Comparison of ENCODE assay signal across 1 cellular context in the genomic region with DNA sequence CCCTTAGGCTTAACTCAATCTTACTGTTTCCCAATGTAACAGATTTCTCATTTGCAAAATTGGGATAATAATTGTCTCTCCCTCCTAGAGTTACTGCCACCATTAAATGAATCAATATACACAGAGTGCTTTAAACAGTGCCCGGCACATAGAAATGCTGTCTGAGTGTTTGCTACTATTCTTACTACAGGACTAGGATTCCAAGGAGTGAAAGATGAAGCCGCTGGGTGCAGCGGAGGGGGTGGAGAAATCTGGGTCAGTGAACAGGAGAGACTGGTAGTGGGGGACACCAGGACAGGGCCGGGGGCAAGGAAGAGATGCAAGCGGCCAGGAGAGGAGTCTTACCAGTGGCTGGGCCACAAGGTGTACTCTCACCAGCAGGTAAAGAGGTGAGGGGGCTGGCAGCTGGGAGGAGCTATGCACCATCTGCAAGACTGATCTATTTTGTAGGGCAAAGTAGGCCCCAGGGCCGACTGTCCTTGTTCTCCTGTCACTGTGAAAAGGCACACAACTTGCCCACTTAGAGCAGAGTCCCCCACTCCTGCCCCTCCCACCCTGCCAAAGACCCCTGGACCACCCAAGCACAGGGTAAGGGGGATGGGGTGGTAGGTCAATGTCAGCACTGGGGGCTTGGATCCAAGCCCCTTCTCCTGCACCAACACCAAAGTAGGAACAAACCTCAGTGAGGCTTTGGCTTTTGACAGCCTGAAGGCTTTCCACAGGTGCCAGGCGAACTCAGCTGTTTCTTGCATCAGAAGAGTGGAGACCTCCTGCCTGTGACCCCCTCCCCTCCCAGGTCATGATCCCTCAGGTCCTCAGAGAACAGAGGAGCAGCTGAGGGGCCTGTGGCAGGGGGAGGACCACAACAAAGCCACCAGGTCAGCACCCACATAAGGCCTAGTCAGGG.
TF ChIP-seq lines count a peak whose summit lies in the region.

No MANE protein-coding gene starts in this region.

TF ChIP-seq in H1, 55 proteins besides CTCF, POLR2A, EP300 and RAD21:
- TF ChIP-seq JUND (IDR thresholded peaks at IDR 0.05; ENCODE audit: low read length) (no peak), KDM1A (IDR thresholded peaks at IDR 0.05; ENCODE audit: borderline replicate concordance, low read length) (no peak), RXRA (IDR thresholded peaks at IDR 0.05; ENCODE audit: insufficient read depth, low read depth, low read length) (no peak), ASH2L (IDR thresholded peaks at IDR 0.05; ENCODE audit: low read length) (no peak), POLR2AphosphoS5 (IDR thresholded peaks at IDR 0.05; ENCODE audit: low read depth, low read length) (no peak), CHD1 (IDR thresholded peaks at IDR 0.05; ENCODE audit: low read depth, low read length) (no peak), JUN (IDR thresholded peaks at IDR 0.05; ENCODE audit: low read depth, low read length) (no peak), YY1 (IDR thresholded peaks at IDR 0.05; ENCODE audit: low read depth, low read length) (no peak), TEAD4 (IDR thresholded peaks at IDR 0.05; ENCODE audit: low read depth, low read length) (no peak), FOSL1 (IDR thresholded peaks at IDR 0.05; ENCODE audit: insufficient read depth, low read depth, low read length) (no peak), NANOG (IDR thresholded peaks at IDR 0.05; ENCODE audit: insufficient read depth, low read depth, low read length, poor library complexity, severe bottlenecking) (no peak), HDAC2 (IDR thresholded peaks at IDR 0.05; ENCODE audit: borderline replicate concordance in 1 of 2, low read depth in 2 of 2, low read length in 2 of 2) (no peak)
- TF ChIP-seq, protein P1, sequence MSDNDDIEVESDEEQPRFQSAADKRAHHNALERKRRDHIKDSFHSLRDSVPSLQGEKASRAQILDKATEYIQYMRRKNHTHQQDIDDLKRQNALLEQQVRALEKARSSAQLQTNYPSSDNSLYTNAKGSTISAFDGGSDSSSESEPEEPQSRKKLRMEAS (IDR thresholded peaks at IDR 0.05), result no peak
- TF ChIP-seq, protein P2, sequence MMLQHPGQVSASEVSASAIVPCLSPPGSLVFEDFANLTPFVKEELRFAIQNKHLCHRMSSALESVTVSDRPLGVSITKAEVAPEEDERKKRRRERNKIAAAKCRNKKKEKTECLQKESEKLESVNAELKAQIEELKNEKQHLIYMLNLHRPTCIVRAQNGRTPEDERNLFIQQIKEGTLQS (IDR thresholded peaks at IDR 0.05; ENCODE audit: insufficient read depth, low read depth, low read length), result no peak
- TF ChIP-seq, protein P3, sequence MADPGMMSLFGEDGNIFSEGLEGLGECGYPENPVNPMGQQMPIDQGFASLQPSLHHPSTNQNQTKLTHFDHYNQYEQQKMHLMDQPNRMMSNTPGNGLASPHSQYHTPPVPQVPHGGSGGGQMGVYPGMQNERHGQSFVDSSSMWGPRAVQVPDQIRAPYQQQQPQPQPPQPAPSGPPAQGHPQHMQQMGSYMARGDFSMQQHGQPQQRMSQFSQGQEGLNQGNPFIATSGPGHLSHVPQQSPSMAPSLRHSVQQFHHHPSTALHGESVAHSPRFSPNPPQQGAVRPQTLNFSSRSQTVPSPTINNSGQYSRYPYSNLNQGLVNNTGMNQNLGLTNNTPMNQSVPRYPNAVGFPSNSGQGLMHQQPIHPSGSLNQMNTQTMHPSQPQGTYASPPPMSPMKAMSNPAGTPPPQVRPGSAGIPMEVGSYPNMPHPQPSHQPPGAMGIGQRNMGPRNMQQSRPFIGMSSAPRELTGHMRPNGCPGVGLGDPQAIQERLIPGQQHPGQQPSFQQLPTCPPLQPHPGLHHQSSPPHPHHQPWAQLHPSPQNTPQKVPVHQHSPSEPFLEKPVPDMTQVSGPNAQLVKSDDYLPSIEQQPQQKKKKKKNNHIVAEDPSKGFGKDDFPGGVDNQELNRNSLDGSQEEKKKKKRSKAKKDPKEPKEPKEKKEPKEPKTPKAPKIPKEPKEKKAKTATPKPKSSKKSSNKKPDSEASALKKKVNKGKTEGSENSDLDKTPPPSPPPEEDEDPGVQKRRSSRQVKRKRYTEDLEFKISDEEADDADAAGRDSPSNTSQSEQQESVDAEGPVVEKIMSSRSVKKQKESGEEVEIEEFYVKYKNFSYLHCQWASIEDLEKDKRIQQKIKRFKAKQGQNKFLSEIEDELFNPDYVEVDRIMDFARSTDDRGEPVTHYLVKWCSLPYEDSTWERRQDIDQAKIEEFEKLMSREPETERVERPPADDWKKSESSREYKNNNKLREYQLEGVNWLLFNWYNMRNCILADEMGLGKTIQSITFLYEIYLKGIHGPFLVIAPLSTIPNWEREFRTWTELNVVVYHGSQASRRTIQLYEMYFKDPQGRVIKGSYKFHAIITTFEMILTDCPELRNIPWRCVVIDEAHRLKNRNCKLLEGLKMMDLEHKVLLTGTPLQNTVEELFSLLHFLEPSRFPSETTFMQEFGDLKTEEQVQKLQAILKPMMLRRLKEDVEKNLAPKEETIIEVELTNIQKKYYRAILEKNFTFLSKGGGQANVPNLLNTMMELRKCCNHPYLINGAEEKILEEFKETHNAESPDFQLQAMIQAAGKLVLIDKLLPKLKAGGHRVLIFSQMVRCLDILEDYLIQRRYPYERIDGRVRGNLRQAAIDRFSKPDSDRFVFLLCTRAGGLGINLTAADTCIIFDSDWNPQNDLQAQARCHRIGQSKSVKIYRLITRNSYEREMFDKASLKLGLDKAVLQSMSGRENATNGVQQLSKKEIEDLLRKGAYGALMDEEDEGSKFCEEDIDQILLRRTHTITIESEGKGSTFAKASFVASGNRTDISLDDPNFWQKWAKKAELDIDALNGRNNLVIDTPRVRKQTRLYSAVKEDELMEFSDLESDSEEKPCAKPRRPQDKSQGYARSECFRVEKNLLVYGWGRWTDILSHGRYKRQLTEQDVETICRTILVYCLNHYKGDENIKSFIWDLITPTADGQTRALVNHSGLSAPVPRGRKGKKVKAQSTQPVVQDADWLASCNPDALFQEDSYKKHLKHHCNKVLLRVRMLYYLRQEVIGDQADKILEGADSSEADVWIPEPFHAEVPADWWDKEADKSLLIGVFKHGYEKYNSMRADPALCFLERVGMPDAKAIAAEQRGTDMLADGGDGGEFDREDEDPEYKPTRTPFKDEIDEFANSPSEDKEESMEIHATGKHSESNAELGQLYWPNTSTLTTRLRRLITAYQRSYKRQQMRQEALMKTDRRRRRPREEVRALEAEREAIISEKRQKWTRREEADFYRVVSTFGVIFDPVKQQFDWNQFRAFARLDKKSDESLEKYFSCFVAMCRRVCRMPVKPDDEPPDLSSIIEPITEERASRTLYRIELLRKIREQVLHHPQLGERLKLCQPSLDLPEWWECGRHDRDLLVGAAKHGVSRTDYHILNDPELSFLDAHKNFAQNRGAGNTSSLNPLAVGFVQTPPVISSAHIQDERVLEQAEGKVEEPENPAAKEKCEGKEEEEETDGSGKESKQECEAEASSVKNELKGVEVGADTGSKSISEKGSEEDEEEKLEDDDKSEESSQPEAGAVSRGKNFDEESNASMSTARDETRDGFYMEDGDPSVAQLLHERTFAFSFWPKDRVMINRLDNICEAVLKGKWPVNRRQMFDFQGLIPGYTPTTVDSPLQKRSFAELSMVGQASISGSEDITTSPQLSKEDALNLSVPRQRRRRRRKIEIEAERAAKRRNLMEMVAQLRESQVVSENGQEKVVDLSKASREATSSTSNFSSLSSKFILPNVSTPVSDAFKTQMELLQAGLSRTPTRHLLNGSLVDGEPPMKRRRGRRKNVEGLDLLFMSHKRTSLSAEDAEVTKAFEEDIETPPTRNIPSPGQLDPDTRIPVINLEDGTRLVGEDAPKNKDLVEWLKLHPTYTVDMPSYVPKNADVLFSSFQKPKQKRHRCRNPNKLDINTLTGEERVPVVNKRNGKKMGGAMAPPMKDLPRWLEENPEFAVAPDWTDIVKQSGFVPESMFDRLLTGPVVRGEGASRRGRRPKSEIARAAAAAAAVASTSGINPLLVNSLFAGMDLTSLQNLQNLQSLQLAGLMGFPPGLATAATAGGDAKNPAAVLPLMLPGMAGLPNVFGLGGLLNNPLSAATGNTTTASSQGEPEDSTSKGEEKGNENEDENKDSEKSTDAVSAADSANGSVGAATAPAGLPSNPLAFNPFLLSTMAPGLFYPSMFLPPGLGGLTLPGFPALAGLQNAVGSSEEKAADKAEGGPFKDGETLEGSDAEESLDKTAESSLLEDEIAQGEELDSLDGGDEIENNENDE (IDR thresholded peaks at IDR 0.05; ENCODE audit: insufficient replicate concordance, low read length), result no peak
TF ChIP-seq in H1: peak in this region for 0.
